In genomic region chr16:88301886-88302285, GRCh38 we compare ENCODE assay signal across 15 cellular contexts.
"Had no signal": no experiment of that assay in that cellular context is flagged by ENCODE, and none has a peak within 500 bp of the region (broad histone marks: within the 10 kb centered on the region; RNA-seq: fewer than 3 reads in every experiment).

No MANE protein-coding gene starts in this region.

- ATAC-seq: foreskin keratinocyte; left cardiac atrium; sciatic nerve; stimulated activated effector memory CD8-positive, alpha-beta T cell treated with anti-CD3 and anti-CD28 coated beads, Interleukin-12 subunit alpha, Interleukin-12 subunit beta, amount 100 ng/mL, for 72 hours had no signal

- H3K27me3 ChIP-seq: foreskin keratinocyte had no signal

- H3K27me3 Mint-ChIP-seq: activated naive CD8-positive, alpha-beta T cell treated with anti-CD3 and anti-CD28 coated beads, Interleukin-2, amount 10 ng/mL, durations not matched to agents 7 days and 5 days had no signal

- H3K4me3 ChIP-seq: lung, prostate gland had no signal

- H3K27ac ChIP-seq: foreskin keratinocyte, prostate gland had no signal

- H3K4me3 Mint-ChIP-seq: activated CD4-positive, alpha-beta T cell treated with anti-CD3 and anti-CD28 coated beads, Interleukin-2, amount 10 ng/mL, durations not matched to agents 7 days and 5 days; activated naive CD8-positive, alpha-beta T cell treated with anti-CD3 and anti-CD28 coated beads, Interleukin-2, amount 10 ng/mL, durations not matched to agents 7 days and 5 days; stimulated activated effector memory CD8-positive, alpha-beta T cell treated with anti-CD3 and anti-CD28 coated beads, Interleukin-12 subunit alpha, Interleukin-12 subunit beta, amount 100 ng/mL, for 72 hours had no signal

- DNase-seq: activated CD4-positive, alpha-beta T cell treated with anti-CD3 and anti-CD28 coated beads, Interleukin-2, amount 10 ng/mL, durations not matched to agents 7 days and 5 days; activated naive CD4-positive, alpha-beta T cell; activated naive CD8-positive, alpha-beta T cell treated with anti-CD3 and anti-CD28 coated beads, Interleukin-2, amount 10 ng/mL, durations not matched to agents 7 days and 5 days; effector CD8-positive, alpha-beta T cell; foreskin keratinocyte; left cardiac atrium; midbrain; occipital lobe; stimulated activated CD4-positive, alpha-beta T cell treated with anti-CD3 and anti-CD28 coated beads, Interleukin-12 subunit alpha, Interleukin-12 subunit beta, amount 100 ng/mL, for 4 hours; stimulated activated CD4-positive, alpha-beta T cell treated with anti-CD3 and anti-CD28 coated beads, Interleukin-2, amount 100 ng/mL, for 24 hours; T-helper 9 cell had no signal

- H3K27ac Mint-ChIP-seq: activated CD4-positive, alpha-beta T cell treated with anti-CD3 and anti-CD28 coated beads, Interleukin-2, amount 10 ng/mL, durations not matched to agents 7 days and 5 days; activated naive CD8-positive, alpha-beta T cell treated with anti-CD3 and anti-CD28 coated beads, Interleukin-2, amount 10 ng/mL, durations not matched to agents 7 days and 5 days; stimulated activated effector memory CD8-positive, alpha-beta T cell treated with anti-CD3 and anti-CD28 coated beads, Interleukin-12 subunit alpha, Interleukin-12 subunit beta, amount 100 ng/mL, for 72 hours had no signal

- H3K36me3 Mint-ChIP-seq: stimulated activated effector memory CD8-positive, alpha-beta T cell treated with anti-CD3 and anti-CD28 coated beads, Interleukin-12 subunit alpha, Interleukin-12 subunit beta, amount 100 ng/mL, for 72 hours had no signal

- H3K4me1 ChIP-seq: prostate gland had no signal

- H3K9me3 ChIP-seq: prostate gland had no signal

- H3K36me3 ChIP-seq: prostate gland had no signal
